In the genomic region with DNA sequence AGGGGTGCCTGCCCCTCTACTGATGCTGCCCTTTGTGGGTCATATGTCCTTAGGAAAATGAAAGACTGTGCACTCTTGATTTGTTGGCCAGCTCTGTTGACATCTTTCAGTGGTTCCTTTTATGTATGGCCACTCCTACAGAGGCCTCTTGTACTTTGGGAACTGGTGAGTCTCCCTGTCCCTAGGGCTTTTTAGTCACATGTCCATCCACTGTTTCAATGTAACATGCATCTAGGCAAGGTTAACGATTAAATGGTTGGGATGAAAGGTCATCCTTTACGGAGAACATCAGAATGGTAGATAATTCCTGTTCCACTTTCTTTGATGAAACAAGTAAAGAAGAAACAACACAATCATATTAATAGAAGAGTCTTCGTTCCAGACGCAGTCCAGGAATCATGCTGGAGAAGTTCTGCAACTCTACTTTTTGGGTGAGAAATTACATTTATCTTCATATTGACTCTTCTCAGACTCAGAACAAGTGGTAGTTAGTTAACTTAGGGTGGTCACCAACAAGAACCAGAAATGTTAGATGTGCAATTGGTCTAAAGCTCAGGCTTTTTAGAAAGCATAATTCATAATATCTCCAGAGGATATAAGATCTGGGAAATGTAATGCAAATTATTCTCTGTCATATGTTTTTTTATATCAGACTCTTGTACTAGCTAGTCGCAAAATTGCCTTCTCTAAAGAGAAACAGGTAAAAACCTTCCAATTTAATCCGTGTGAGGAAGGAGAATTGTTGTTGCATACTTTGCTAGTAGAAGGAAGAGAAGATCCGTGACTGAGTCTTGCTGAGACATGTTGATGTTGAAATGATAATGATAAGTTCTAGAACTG, we compare ENCODE assay signal across 1 cellular context.
TF ChIP-seq lines count a peak whose summit lies in the region.

A gene (plus strand): TSS at position 194 of the 840 bp plus-strand sequence. CDS start 205 bp downstream, at position 399.

TF ChIP-seq in HepG2, 621 proteins besides CTCF, POLR2A, EP300 and RAD21 (continued from another document and continues in another):
- TF ChIP-seq, protein P1, sequence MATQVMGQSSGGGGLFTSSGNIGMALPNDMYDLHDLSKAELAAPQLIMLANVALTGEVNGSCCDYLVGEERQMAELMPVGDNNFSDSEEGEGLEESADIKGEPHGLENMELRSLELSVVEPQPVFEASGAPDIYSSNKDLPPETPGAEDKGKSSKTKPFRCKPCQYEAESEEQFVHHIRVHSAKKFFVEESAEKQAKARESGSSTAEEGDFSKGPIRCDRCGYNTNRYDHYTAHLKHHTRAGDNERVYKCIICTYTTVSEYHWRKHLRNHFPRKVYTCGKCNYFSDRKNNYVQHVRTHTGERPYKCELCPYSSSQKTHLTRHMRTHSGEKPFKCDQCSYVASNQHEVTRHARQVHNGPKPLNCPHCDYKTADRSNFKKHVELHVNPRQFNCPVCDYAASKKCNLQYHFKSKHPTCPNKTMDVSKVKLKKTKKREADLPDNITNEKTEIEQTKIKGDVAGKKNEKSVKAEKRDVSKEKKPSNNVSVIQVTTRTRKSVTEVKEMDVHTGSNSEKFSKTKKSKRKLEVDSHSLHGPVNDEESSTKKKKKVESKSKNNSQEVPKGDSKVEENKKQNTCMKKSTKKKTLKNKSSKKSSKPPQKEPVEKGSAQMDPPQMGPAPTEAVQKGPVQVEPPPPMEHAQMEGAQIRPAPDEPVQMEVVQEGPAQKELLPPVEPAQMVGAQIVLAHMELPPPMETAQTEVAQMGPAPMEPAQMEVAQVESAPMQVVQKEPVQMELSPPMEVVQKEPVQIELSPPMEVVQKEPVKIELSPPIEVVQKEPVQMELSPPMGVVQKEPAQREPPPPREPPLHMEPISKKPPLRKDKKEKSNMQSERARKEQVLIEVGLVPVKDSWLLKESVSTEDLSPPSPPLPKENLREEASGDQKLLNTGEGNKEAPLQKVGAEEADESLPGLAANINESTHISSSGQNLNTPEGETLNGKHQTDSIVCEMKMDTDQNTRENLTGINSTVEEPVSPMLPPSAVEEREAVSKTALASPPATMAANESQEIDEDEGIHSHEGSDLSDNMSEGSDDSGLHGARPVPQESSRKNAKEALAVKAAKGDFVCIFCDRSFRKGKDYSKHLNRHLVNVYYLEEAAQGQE (IDR thresholded peaks at IDR 0.05; ENCODE audit: borderline replicate concordance in 1 of 2, low read depth in 1 of 2, low read length in 2 of 2) = no peak; a peak in 1 of 4 replicates
- TF ChIP-seq ETV6 (CRISPR knock-in tag; conservative IDR thresholded peaks at IDR 0.05) (no peak), PHF5A (CRISPR knock-in tag; IDR thresholded peaks at IDR 0.05; ENCODE audit: low read depth, unreplicated experiment) (peak; percentile 68), ZNF263 (CRISPR knock-in tag; IDR thresholded peaks at IDR 0.05) (no peak), CCAR2 (optimal IDR thresholded peaks at IDR 0.05; ENCODE audit: low read depth, low read length) (no peak), ZNF567 (CRISPR knock-in tag; IDR thresholded peaks at IDR 0.05; ENCODE audit: borderline replicate concordance) (no peak), HMGA1 (CRISPR knock-in tag; conservative IDR thresholded peaks at IDR 0.05) (no peak), GTF2F1 (IDR thresholded peaks at IDR 0.05; ENCODE audit: low read length) (no peak), CBX5 (CRISPR knock-in tag; IDR thresholded peaks at IDR 0.05; ENCODE audit: borderline replicate concordance) (no peak), ZNF557 (CRISPR knock-in tag; IDR thresholded peaks at IDR 0.05) (no peak), ZNF33A (CRISPR knock-in tag; IDR thresholded peaks at IDR 0.05; ENCODE audit: borderline replicate concordance) (no peak), ZNF121 (CRISPR knock-in tag; IDR thresholded peaks at IDR 0.05) (no peak), SIX1 (CRISPR knock-in tag; IDR thresholded peaks at IDR 0.05; ENCODE audit: borderline replicate concordance) (no peak), ZNF552 (CRISPR knock-in tag; IDR thresholded peaks at IDR 0.05; ENCODE audit: borderline replicate concordance) (no peak), ZNF234 (CRISPR knock-in tag; conservative IDR thresholded peaks at IDR 0.05) (no peak), ZNF564 (CRISPR knock-in tag; IDR thresholded peaks at IDR 0.05) (no peak), RORA (CRISPR knock-in tag; IDR thresholded peaks at IDR 0.05) (no peak), SMARCC2 (IDR thresholded peaks at IDR 0.05) (no peak), ZNF713 (CRISPR knock-in tag; IDR thresholded peaks at IDR 0.05) (no peak), KDM3A (CRISPR knock-in tag; IDR thresholded peaks at IDR 0.05; ENCODE audit: low read depth) (0 out of 2 replicates have a peak, but pooled peaks have one; percentile 23), PAWR (CRISPR knock-in tag; IDR thresholded peaks at IDR 0.05; ENCODE audit: borderline replicate concordance) (no peak), MIER3 (CRISPR knock-in tag; IDR thresholded peaks at IDR 0.05; ENCODE audit: borderline replicate concordance) (peak; percentile 74; the same call in 1 of the 2 replicates), FIP1L1 (IDR thresholded peaks at IDR 0.05; ENCODE audit: borderline replicate concordance, insufficient read depth, low read depth, low read length) (no peak), ZBTB1 (CRISPR knock-in tag; IDR thresholded peaks at IDR 0.05; ENCODE audit: borderline replicate concordance) (no peak), MBD4 (IDR thresholded peaks at IDR 0.05; ENCODE audit: borderline replicate concordance, low read length) (no peak), ZBTB21 (CRISPR knock-in tag; IDR thresholded peaks at IDR 0.05) (no peak), TOE1 (CRISPR knock-in tag; IDR thresholded peaks at IDR 0.05) (peak; percentile 62; the same call in 1 of the 2 replicates), JUNB (CRISPR knock-in tag; IDR thresholded peaks at IDR 0.05; ENCODE audit: borderline replicate concordance) (no peak), LCORL (IDR thresholded peaks at IDR 0.05) (no peak), LCORL (CRISPR knock-in tag; IDR thresholded peaks at IDR 0.05) (peak; percentile 63; the same call in 1 of the 2 replicates), PRPF4 (IDR thresholded peaks at IDR 0.05; ENCODE audit: low read depth, low read length, poor library complexity, severe bottlenecking) (no peak), BORCS8-MEF2B (CRISPR knock-in tag; IDR thresholded peaks at IDR 0.05) (no peak), FOXC1 (CRISPR knock-in tag; IDR thresholded peaks at IDR 0.05; ENCODE audit: borderline replicate concordance) (no peak), ZNF672 (CRISPR knock-in tag; IDR thresholded peaks at IDR 0.05) (no peak), ZNF766 (CRISPR knock-in tag; IDR thresholded peaks at IDR 0.05; ENCODE audit: borderline replicate concordance) (no peak), ZNF546 (CRISPR knock-in tag; conservative IDR thresholded peaks at IDR 0.05) (no peak), GZF1 (CRISPR knock-in tag; IDR thresholded peaks at IDR 0.05) (no peak), RCOR2 (CRISPR knock-in tag; IDR thresholded peaks at IDR 0.05) (peak; percentile 47; the same call in 1 of the 2 replicates), ZNF562 (CRISPR knock-in tag; IDR thresholded peaks at IDR 0.05; ENCODE audit: borderline replicate concordance) (no peak), THYN1 (CRISPR knock-in tag; IDR thresholded peaks at IDR 0.05; ENCODE audit: borderline replicate concordance, low read depth) (no peak), NFATC3 (CRISPR knock-in tag; IDR thresholded peaks at IDR 0.05) (no peak), ZSCAN31 (CRISPR knock-in tag; IDR thresholded peaks at IDR 0.05; ENCODE audit: low read depth) (no peak)
- TF ChIP-seq, protein P2, sequence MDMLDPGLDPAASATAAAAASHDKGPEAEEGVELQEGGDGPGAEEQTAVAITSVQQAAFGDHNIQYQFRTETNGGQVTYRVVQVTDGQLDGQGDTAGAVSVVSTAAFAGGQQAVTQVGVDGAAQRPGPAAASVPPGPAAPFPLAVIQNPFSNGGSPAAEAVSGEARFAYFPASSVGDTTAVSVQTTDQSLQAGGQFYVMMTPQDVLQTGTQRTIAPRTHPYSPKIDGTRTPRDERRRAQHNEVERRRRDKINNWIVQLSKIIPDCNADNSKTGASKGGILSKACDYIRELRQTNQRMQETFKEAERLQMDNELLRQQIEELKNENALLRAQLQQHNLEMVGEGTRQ (IDR thresholded peaks at IDR 0.05; ENCODE audit: low read depth, low read length) = peak; percentile 87
- TF ChIP-seq, protein P2 (CRISPR knock-in tag; IDR thresholded peaks at IDR 0.05; ENCODE audit: borderline replicate concordance) = peak; percentile 88; the same call in 1 of the 2 replicates
- TF ChIP-seq, protein P3, sequence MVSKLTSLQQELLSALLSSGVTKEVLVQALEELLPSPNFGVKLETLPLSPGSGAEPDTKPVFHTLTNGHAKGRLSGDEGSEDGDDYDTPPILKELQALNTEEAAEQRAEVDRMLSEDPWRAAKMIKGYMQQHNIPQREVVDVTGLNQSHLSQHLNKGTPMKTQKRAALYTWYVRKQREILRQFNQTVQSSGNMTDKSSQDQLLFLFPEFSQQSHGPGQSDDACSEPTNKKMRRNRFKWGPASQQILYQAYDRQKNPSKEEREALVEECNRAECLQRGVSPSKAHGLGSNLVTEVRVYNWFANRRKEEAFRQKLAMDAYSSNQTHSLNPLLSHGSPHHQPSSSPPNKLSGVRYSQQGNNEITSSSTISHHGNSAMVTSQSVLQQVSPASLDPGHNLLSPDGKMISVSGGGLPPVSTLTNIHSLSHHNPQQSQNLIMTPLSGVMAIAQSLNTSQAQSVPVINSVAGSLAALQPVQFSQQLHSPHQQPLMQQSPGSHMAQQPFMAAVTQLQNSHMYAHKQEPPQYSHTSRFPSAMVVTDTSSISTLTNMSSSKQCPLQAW (CRISPR knock-in tag; IDR thresholded peaks at IDR 0.05) = peak; percentile 77
- TF ChIP-seq, protein P4, sequence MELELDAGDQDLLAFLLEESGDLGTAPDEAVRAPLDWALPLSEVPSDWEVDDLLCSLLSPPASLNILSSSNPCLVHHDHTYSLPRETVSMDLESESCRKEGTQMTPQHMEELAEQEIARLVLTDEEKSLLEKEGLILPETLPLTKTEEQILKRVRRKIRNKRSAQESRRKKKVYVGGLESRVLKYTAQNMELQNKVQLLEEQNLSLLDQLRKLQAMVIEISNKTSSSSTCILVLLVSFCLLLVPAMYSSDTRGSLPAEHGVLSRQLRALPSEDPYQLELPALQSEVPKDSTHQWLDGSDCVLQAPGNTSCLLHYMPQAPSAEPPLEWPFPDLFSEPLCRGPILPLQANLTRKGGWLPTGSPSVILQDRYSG (CRISPR knock-in tag; IDR thresholded peaks at IDR 0.05) = no peak
- TF ChIP-seq, protein P5, sequence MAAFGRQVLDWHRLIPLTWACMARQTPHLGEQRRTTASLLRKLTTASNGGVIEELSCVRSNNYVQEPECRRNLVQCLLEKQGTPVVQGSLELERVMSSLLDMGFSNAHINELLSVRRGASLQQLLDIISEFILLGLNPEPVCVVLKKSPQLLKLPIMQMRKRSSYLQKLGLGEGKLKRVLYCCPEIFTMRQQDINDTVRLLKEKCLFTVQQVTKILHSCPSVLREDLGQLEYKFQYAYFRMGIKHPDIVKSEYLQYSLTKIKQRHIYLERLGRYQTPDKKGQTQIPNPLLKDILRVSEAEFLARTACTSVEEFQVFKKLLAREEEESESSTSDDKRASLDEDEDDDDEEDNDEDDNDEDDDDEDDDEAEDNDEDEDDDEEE (CRISPR knock-in tag; IDR thresholded peaks at IDR 0.05) = no peak
- TF ChIP-seq, protein P6, sequence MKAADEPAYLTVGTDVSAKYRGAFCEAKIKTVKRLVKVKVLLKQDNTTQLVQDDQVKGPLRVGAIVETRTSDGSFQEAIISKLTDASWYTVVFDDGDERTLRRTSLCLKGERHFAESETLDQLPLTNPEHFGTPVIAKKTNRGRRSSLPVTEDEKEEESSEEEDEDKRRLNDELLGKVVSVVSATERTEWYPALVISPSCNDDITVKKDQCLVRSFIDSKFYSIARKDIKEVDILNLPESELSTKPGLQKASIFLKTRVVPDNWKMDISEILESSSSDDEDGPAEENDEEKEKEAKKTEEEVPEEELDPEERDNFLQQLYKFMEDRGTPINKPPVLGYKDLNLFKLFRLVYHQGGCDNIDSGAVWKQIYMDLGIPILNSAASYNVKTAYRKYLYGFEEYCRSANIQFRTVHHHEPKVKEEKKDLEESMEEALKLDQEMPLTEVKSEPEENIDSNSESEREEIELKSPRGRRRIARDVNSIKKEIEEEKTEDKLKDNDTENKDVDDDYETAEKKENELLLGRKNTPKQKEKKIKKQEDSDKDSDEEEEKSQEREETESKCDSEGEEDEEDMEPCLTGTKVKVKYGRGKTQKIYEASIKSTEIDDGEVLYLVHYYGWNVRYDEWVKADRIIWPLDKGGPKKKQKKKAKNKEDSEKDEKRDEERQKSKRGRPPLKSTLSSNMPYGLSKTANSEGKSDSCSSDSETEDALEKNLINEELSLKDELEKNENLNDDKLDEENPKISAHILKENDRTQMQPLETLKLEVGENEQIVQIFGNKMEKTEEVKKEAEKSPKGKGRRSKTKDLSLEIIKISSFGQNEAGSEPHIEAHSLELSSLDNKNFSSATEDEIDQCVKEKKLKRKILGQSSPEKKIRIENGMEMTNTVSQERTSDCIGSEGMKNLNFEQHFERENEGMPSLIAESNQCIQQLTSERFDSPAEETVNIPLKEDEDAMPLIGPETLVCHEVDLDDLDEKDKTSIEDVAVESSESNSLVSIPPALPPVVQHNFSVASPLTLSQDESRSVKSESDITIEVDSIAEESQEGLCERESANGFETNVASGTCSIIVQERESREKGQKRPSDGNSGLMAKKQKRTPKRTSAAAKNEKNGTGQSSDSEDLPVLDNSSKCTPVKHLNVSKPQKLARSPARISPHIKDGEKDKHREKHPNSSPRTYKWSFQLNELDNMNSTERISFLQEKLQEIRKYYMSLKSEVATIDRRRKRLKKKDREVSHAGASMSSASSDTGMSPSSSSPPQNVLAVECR (CRISPR knock-in tag; IDR thresholded peaks at IDR 0.05; ENCODE audit: borderline replicate concordance) = peak; percentile 43; the same call in 1 of the 2 replicates
- TF ChIP-seq, protein P7, sequence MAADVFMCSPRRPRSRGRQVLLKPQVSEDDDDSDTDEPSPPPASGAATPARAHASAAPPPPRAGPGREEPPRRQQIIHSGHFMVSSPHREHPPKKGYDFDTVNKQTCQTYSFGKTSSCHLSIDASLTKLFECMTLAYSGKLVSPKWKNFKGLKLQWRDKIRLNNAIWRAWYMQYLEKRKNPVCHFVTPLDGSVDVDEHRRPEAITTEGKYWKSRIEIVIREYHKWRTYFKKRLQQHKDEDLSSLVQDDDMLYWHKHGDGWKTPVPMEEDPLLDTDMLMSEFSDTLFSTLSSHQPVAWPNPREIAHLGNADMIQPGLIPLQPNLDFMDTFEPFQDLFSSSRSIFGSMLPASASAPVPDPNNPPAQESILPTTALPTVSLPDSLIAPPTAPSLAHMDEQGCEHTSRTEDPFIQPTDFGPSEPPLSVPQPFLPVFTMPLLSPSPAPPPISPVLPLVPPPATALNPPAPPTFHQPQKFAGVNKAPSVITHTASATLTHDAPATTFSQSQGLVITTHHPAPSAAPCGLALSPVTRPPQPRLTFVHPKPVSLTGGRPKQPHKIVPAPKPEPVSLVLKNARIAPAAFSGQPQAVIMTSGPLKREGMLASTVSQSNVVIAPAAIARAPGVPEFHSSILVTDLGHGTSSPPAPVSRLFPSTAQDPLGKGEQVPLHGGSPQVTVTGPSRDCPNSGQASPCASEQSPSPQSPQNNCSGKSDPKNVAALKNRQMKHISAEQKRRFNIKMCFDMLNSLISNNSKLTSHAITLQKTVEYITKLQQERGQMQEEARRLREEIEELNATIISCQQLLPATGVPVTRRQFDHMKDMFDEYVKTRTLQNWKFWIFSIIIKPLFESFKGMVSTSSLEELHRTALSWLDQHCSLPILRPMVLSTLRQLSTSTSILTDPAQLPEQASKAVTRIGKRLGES (CRISPR knock-in tag; IDR thresholded peaks at IDR 0.05; ENCODE audit: borderline replicate concordance) = no peak
